ENCODE assay signal across 18 cellular contexts in genomic region chr18:79615586-79615985, GRCh38.
DNase-seq lines count a peak whose midpoint lies in the region; TF ChIP-seq lines count a peak whose summit lies in the region.
"Had no signal": no experiment of that assay in that cellular context is flagged by ENCODE, and none has a peak within 500 bp of the region (broad histone marks: within the 10 kb centered on the region; RNA-seq: fewer than 3 reads in every experiment).

No MANE protein-coding gene starts in this region.

- H3K27ac Mint-ChIP-seq in mesothelial cell of epicardium, result no peak overlapping the region
- H3K27ac Mint-ChIP-seq: CD4-positive, CD25-positive, alpha-beta regulatory T cell; CD8-positive, alpha-beta memory T cell had no signal

- H3K27ac ChIP-seq in right atrium auricular region, result no peak overlapping the region
- no peak overlapping the region for H3K27ac ChIP-seq in WERI-Rb-1
- H3K27ac ChIP-seq in osteoblast (ENCODE audit: low read depth, low read length), result no peak overlapping the region
- no peak overlapping the region for H3K27ac ChIP-seq in Karpas-422 (ENCODE audit: low read length)

- no peaks in the 10 kb centered on the region for H3K9me3 Mint-ChIP-seq in mesothelial cell of epicardium
- H3K9me3 Mint-ChIP-seq: CD4-positive, CD25-positive, alpha-beta regulatory T cell; CD8-positive, alpha-beta memory T cell; H9 had no signal

- no peak overlapping the region for H2AFZ ChIP-seq in osteoblast (ENCODE audit: low read length)
- H2AFZ ChIP-seq in Karpas-422 (ENCODE audit: low read length), result no peak overlapping the region

- H3K4me3 ChIP-seq in right atrium auricular region, result no peak overlapping the region
- no peak overlapping the region for H3K4me3 ChIP-seq in WERI-Rb-1 (ENCODE audit: low read depth, low read length)
- H3K4me3 ChIP-seq in osteoblast (ENCODE audit: insufficient read depth, low read length), result no peak overlapping the region
- H3K4me3 ChIP-seq in Karpas-422 (ENCODE audit: low read length), result no peak overlapping the region
- H3K4me3 ChIP-seq: GM12878 had no signal

- H3K4me1 ChIP-seq in right atrium auricular region (peaks cover 0 to 15% of the 10 kb centered on the region in 2 donors), osteoblast (ENCODE audit: insufficient read depth, low read length) (peaks cover 9% of the 10 kb centered on the region), Karpas-422 (ENCODE audit: low read length) (no peaks in the 10 kb centered on the region)
- H3K4me1 ChIP-seq: BE2C had no signal

- H4K20me1 ChIP-seq in osteoblast (ENCODE audit: insufficient read depth, low read length), result no peaks in the 10 kb centered on the region
- H4K20me1 ChIP-seq in Karpas-422 (ENCODE audit: insufficient read depth, low read depth, low read length), result no peaks in the 10 kb centered on the region

- intact Hi-C loops in cardiac septum (cut with DNase I), result no loop called here

- H3K9me3 ChIP-seq in right atrium auricular region (no peaks in the 10 kb centered on the region), WERI-Rb-1 (ENCODE audit: severe bottlenecking) (no peaks in the 10 kb centered on the region), osteoblast (ENCODE audit: low read depth, low read length) (no peaks in the 10 kb centered on the region), Karpas-422 (ENCODE audit: low read length) (no peaks in the 10 kb centered on the region)
- H3K9me3 ChIP-seq: BE2C had no signal

- TF ChIP-seq CTCF in right atrium auricular region (IDR thresholded peaks at IDR 0.05) (no peak), WERI-Rb-1 (IDR thresholded peaks at IDR 0.05; ENCODE audit: low read depth, low read length) (no peak), osteoblast (IDR thresholded peaks at IDR 0.05; ENCODE audit: extremely low read depth, low read depth, low read length) (no peak), mesothelial cell of epicardium (IDR thresholded peaks at IDR 0.05; ENCODE audit: unreplicated experiment) (no peak)

- peaks cover 5% of the 10 kb centered on the region for H3K4me1 Mint-ChIP-seq in mesothelial cell of epicardium
- H3K4me1 Mint-ChIP-seq: CD4-positive, CD25-positive, alpha-beta regulatory T cell; CD8-positive, alpha-beta memory T cell had no signal

- no peaks in the 10 kb centered on the region for H3K36me3 ChIP-seq in right atrium auricular region
- H3K36me3 ChIP-seq in WERI-Rb-1, result no peaks in the 10 kb centered on the region
- no peaks in the 10 kb centered on the region for H3K36me3 ChIP-seq in osteoblast (ENCODE audit: insufficient read depth, low read length)
- no peaks in the 10 kb centered on the region for H3K36me3 ChIP-seq in Karpas-422 (ENCODE audit: insufficient read depth, low read length)
- H3K36me3 ChIP-seq: BE2C had no signal

- no peak overlapping the region for H3K4me3 Mint-ChIP-seq in mesothelial cell of epicardium
- H3K4me3 Mint-ChIP-seq: CD4-positive, CD25-positive, alpha-beta regulatory T cell; CD8-positive, alpha-beta memory T cell; H9 had no signal

- H3K79me2 ChIP-seq in osteoblast (ENCODE audit: insufficient read depth, low read length) (no peaks in the 10 kb centered on the region), Karpas-422 (ENCODE audit: low read length) (no peaks in the 10 kb centered on the region)

- H3K4me2 ChIP-seq in osteoblast (ENCODE audit: insufficient read depth, low read length) (no peak overlapping the region), Karpas-422 (ENCODE audit: low read depth, low read length, poor library complexity, severe bottlenecking) (no peak overlapping the region)

- H3K36me3 Mint-ChIP-seq in mesothelial cell of epicardium, result no peaks in the 10 kb centered on the region
- H3K36me3 Mint-ChIP-seq: CD4-positive, CD25-positive, alpha-beta regulatory T cell; CD8-positive, alpha-beta memory T cell had no signal

- no peaks in the 10 kb centered on the region for H3K27me3 Mint-ChIP-seq in mesothelial cell of epicardium (ENCODE audit: low read depth)
- H3K27me3 Mint-ChIP-seq: CD4-positive, CD25-positive, alpha-beta regulatory T cell had no signal

- H3K9ac ChIP-seq in Karpas-422 (ENCODE audit: low read length), result no peak overlapping the region

- H3K27me3 ChIP-seq in right atrium auricular region, result no peaks in the 10 kb centered on the region
- H3K27me3 ChIP-seq in WERI-Rb-1 (ENCODE audit: insufficient read depth, low read depth, severe bottlenecking), result no peaks in the 10 kb centered on the region
- H3K27me3 ChIP-seq in osteoblast (ENCODE audit: insufficient read depth, low read length), result no peaks in the 10 kb centered on the region
- no peaks in the 10 kb centered on the region for H3K27me3 ChIP-seq in Karpas-422 (ENCODE audit: low read length)
- H3K27me3 ChIP-seq: BE2C had no signal

- no peaks in the 10 kb centered on the region for H3K9me2 ChIP-seq in Karpas-422 (replicated peaks; ENCODE audit: insufficient read depth, low read length)

- DNase-seq in cardiac septum (ENCODE audit: low spot score), result peak; percentile 49
- DNase-seq in right atrium auricular region (ENCODE audit: low spot score), result no peak
- peak; percentile 4 for DNase-seq in WERI-Rb-1
- DNase-seq in osteoblast (ENCODE audit: insufficient read length, low spot score, missing footprints), result peak; percentile 38
- peak; percentile 32 for DNase-seq in ureter (ENCODE audit: low spot score)
- no peak for DNase-seq in mesothelial cell of epicardium (ENCODE audit: low spot score in 2 of 2, unreplicated experiment in 2 of 2)
- DNase-seq in Karpas-422, result no peak
- DNase-seq: ACHN; BE2C; C1 segment of cervical spinal cord; CD4-positive, CD25-positive, alpha-beta regulatory T cell; CD8-positive, alpha-beta memory T cell; COR-L47; DMS 273 treated with DMSO at 0.1 percent for 48 hours; DND-41; EL; H9 had no signal

Comparison
In these comparisons a context has a peak if more than half of its experiments do, and no peak if none do; other contexts are left out.
1. DNase-seq: peak in cardiac septum (single experiment), WERI-Rb-1 (single experiment), osteoblast (single experiment) and ureter (single experiment); none in right atrium auricular region (single experiment), mesothelial cell of epicardium (0 of 2) and Karpas-422 (single experiment).